ENCODE assay signal across 19 cellular contexts in the genomic region with DNA sequence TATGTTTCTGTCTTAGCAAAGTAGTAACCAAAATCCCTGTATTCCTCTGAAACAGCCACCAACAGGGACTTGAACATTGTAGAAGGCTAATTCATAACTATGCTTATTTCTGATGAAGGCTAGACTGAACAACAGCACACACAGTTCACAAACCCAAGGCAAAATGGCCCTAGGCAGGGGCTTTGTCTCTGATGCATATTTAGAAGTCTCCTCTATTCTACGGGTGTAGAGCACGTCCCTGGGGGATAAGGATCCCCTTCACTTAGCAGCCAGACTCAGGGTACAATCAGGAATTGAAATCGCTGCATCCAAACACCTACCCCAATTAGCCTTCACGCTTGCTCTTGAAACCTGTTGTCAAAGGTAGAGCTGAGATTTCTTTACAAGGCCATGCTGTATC. TPM values are rescaled to one million over a fixed set of nuclear protein-coding genes. Genes with fewer than 3 reads are reported as not detected.
DNase-seq lines count a peak whose midpoint lies in the region; ATAC-seq and TF ChIP-seq lines count a peak whose summit lies in the region.
"Had no signal": no experiment of that assay in that cellular context is flagged by ENCODE, and none has a peak within 500 bp of the region (broad histone marks: within the 10 kb centered on the region; RNA-seq: fewer than 3 reads in every experiment).

No MANE protein-coding gene starts in this region.

- CTCF ChIA-PET in mammary epithelial cell (lab: Charles Lee; ENCODE audit: low non-redundant PET) = no interaction called here

- no peak overlapping the region for H2AFZ ChIP-seq in mammary epithelial cell (ENCODE audit: low read depth, low read length)

- no peak for TF ChIP-seq CTCF in brain (conservative IDR thresholded peaks at IDR 0.05)
- TF ChIP-seq CTCF in nephron (IDR thresholded peaks at IDR 0.05; ENCODE audit: unreplicated experiment in 3 of 3) = no peak
- no peak for TF ChIP-seq CTCF in mammary epithelial cell (conservative IDR thresholded peaks at IDR 0.05 in 1 of 2, IDR thresholded peaks at IDR 0.05 in 1 of 2; ENCODE audit: extremely low read depth in 1 of 2, insufficient read depth in 1 of 2, low read depth in 1 of 2, low read length in 2 of 2)

- DNase-seq in NCI-H226 = no peak
- no peak for DNase-seq in mammary epithelial cell
- DNase-seq in T-helper 1 cell = no peak
- DNase-seq: ACHN; C1 segment of cervical spinal cord; CD8-positive, alpha-beta memory T cell; NCI-H1105; NCI-H1694; NCI-H2081 treated with DMSO at 0.1 percent for 48 hours; NCI-H2227 treated with DMSO at 0.1 percent for 48 hours; NCI-H524; NCI-H82; PC-3 had no signal

- H3K27ac ChIP-seq in HUES48 (ENCODE audit: low read depth, low read length) (peak overlapping the region; percentile 69), mammary epithelial cell (ENCODE audit: insufficient read depth, low read depth, low read length) (no peak overlapping the region)
- H3K27ac ChIP-seq: RWPE1 had no signal

- peaks cover 0 to 12% (median 11%) of the 10 kb centered on the region in 5 experiments for H3K9me3 Mint-ChIP-seq in brain
- peaks cover 5% of the 10 kb centered on the region for H3K9me3 Mint-ChIP-seq in nephron

- no peaks in the 10 kb centered on the region for H4K20me1 ChIP-seq in mammary epithelial cell (ENCODE audit: insufficient read depth, low read length)

- H3K36me3 Mint-ChIP-seq in brain = peaks cover 45% of the 10 kb centered on the region
- peaks cover 52% of the 10 kb centered on the region for H3K36me3 Mint-ChIP-seq in nephron (ENCODE audit: low read depth)

- H3K36me3 ChIP-seq in HUES48 (ENCODE audit: control insufficient read depth, insufficient read depth, low read length) (peaks cover 53% of the 10 kb centered on the region), mammary epithelial cell (ENCODE audit: insufficient read depth, low read length) (peaks cover 2% of the 10 kb centered on the region)

- no peak for ATAC-seq in GM19324 (IDR thresholded peaks at IDR 0.05; ENCODE audit: low FRiP score, unreplicated experiment)
- ATAC-seq: K562, PC-3 had no signal

- H3K4me3 ChIP-seq in HUES48 (ENCODE audit: low read depth, low read length) (no peak overlapping the region), mammary epithelial cell (replicated peaks in 1 of 3; ENCODE audit: insufficient read depth in 1 of 3, low read depth in 2 of 3, low read length in 3 of 3) (no peak overlapping the region)
- H3K4me3 ChIP-seq: K562 had no signal

- dilution Hi-C loops in mammary epithelial cell (cut with HindIII; ENCODE audit: low sequenced_read_pairs) = no loop called here

- intact Hi-C loops in mammary epithelial cell (cut with micrococcal nuclease) = no loop called here

- no peak overlapping the region for H3K4me2 ChIP-seq in mammary epithelial cell (ENCODE audit: insufficient read depth, low read depth, low read length)

- H3K9me3 ChIP-seq in HUES48 (ENCODE audit: control insufficient read depth, insufficient read depth, low read length) = no peaks in the 10 kb centered on the region
- H3K9me3 ChIP-seq in mammary epithelial cell (replicated peaks; ENCODE audit: insufficient read depth, low read length) = peaks cover 4% of the 10 kb centered on the region

- no peaks in the 10 kb centered on the region for H3K27me3 Mint-ChIP-seq in brain
- H3K27me3 Mint-ChIP-seq in nephron (ENCODE audit: low read depth) = peaks cover 6% of the 10 kb centered on the region

- H3K4me1 Mint-ChIP-seq in brain (peaks cover 53% of the 10 kb centered on the region), nephron (peaks cover 34% of the 10 kb centered on the region)

- H3K27me3 ChIP-seq in HUES48 (ENCODE audit: control insufficient read depth, insufficient read depth, low read length) = no peaks in the 10 kb centered on the region
- H3K27me3 ChIP-seq in mammary epithelial cell (ENCODE audit: insufficient read depth, low read length) = no peaks in the 10 kb centered on the region

- 95% methylated on average over 4 of the region's 4 CpGs for WGBS in mammary epithelial cell (ENCODE audit: low coverage, missing lambda C conversion rate)

- in situ Hi-C loops in mammary epithelial cell (cut with MboI; ENCODE audit: low sequenced_read_pairs in 2 of 2) = no loop called here

- peak overlapping the region in 3 of 5 experiments; percentile 9 to 58 (median 28) for H3K27ac Mint-ChIP-seq in brain
- H3K27ac Mint-ChIP-seq in nephron = peak overlapping the region; percentile 76 to 85 (median 82)
- H3K27ac Mint-ChIP-seq: CD8-positive, alpha-beta memory T cell had no signal

- H3K9ac ChIP-seq in HUES48 (ENCODE audit: low read depth, low read length) = no peak overlapping the region
- no peak overlapping the region for H3K9ac ChIP-seq in mammary epithelial cell (ENCODE audit: insufficient read depth, low read length)

- peaks cover 33% of the 10 kb centered on the region for H3K4me1 ChIP-seq in HUES48 (ENCODE audit: control insufficient read depth, insufficient read depth, low read length)
- H3K4me1 ChIP-seq in mammary epithelial cell (ENCODE audit: insufficient read depth, low read length) = peaks cover 16% of the 10 kb centered on the region

- H3K79me2 ChIP-seq in mammary epithelial cell (ENCODE audit: insufficient read depth, low read length) = peaks cover 42% of the 10 kb centered on the region

- BruUV-seq in mammary epithelial cell (replicated peaks; lab: Mats Ljungman, UMichigan) = no TSS peak

- peak overlapping the region in 1 of 5 experiments; percentile 18 for H3K4me3 Mint-ChIP-seq in brain
- no peak overlapping the region for H3K4me3 Mint-ChIP-seq in nephron
- H3K4me3 Mint-ChIP-seq: CD8-positive, alpha-beta memory T cell had no signal

RNA-seq across cellular contexts. Expression of a gene that starts 45.5 kb away (rescaled TPM):
- polyA plus RNA-seq in brain (ENCODE audit: insufficient read depth, low read depth, low replicate concordance) (88.5 TPM), mammary epithelial cell (21.9 TPM)
- total RNA-seq in mammary epithelial cell = 10 to 100 TPM; 22.0 to 86.9 TPM
- polyA minus RNA-seq in mammary epithelial cell = 31.9 TPM
- polyA plus RNA-seq: K562 had no signal
